ENCODE assay signal across 9 cellular contexts in the genomic region with DNA sequence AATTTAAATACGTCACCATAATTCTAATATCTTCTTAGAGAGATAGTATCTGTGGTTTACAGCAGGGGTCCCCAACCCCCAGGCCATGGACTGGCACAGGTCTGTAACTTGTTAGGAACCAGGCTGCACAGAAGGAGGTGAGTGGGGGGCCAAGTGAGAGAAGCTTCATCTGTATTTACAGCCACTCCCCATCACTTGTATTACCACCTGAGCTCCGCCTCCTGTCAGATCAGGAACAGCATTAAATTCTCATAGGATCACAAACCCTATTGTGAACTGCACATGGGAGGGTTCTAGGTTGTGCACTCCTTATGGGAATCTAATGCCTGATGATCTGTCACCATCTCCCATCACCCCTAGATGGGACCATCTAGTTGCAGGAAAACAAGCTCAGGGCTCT.
"Had no signal": no experiment of that assay in that cellular context is flagged by ENCODE, and none has a peak within 500 bp of the region (broad histone marks: within the 10 kb centered on the region; RNA-seq: fewer than 3 reads in every experiment).

No MANE protein-coding gene starts in this region.

- H3K4me3 Mint-ChIP-seq: GM23338, H9, HFFc6 had no signal

- H3K27ac ChIP-seq: GM23248 had no signal

- H3K4me1 ChIP-seq: HAP-1 had no signal

- H3K9me3 ChIP-seq: HAP-1 had no signal

- H3K36me3 ChIP-seq: HAP-1 had no signal

- H3K4me3 ChIP-seq: GM23248, GM23338, HAP-1 had no signal

- H3K4me1 Mint-ChIP-seq: GM23338, H9 had no signal

- DNase-seq: GM23248, GOT3, H7, H9, HCEC 1CT, HFFc6 had no signal

- H3K27ac Mint-ChIP-seq: GM23338, H9, HFFc6 had no signal

- ATAC-seq: GM23338, HCT116 had no signal
